In the genomic region with DNA sequence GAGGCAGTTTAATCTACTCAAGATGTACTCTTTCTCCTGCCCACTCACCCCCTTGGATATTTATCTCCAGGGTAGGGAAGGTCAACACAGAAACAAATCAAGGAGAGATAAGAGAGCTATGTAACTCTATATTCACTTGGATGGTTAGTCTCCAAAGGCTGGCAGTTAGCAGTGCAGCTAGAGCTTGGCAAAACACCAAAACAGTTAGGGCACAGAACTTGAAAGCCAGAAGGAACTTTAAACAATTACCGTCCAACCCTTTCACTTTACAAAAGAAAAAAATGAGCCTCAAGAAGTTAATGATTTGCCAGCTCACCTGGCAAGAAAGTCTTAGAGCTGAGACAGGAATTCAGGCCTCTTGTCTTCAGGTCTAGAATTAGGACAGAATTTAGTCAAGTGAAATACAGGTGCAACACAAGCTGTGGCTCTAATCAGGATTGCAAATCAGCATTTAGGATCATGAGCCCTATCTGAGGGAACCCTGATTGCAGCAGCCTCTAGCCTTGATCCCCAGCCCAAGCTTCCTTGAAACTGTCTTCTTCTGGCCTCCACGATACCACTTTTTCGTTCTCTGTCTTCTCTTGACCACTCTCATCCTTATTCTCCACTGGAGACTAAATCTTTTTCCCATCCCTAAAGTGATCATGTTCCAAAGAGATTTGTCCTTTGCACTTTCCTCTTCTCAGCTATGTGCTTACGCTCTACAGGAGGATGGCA, we compare ENCODE assay signal across 1 cellular context.
TF ChIP-seq lines count a peak whose summit lies in the region.

No MANE protein-coding gene starts in this region.

TF ChIP-seq in HepG2, 621 proteins besides CTCF, POLR2A, EP300 and RAD21 (continued from another document):
- TF ChIP-seq, protein P1, sequence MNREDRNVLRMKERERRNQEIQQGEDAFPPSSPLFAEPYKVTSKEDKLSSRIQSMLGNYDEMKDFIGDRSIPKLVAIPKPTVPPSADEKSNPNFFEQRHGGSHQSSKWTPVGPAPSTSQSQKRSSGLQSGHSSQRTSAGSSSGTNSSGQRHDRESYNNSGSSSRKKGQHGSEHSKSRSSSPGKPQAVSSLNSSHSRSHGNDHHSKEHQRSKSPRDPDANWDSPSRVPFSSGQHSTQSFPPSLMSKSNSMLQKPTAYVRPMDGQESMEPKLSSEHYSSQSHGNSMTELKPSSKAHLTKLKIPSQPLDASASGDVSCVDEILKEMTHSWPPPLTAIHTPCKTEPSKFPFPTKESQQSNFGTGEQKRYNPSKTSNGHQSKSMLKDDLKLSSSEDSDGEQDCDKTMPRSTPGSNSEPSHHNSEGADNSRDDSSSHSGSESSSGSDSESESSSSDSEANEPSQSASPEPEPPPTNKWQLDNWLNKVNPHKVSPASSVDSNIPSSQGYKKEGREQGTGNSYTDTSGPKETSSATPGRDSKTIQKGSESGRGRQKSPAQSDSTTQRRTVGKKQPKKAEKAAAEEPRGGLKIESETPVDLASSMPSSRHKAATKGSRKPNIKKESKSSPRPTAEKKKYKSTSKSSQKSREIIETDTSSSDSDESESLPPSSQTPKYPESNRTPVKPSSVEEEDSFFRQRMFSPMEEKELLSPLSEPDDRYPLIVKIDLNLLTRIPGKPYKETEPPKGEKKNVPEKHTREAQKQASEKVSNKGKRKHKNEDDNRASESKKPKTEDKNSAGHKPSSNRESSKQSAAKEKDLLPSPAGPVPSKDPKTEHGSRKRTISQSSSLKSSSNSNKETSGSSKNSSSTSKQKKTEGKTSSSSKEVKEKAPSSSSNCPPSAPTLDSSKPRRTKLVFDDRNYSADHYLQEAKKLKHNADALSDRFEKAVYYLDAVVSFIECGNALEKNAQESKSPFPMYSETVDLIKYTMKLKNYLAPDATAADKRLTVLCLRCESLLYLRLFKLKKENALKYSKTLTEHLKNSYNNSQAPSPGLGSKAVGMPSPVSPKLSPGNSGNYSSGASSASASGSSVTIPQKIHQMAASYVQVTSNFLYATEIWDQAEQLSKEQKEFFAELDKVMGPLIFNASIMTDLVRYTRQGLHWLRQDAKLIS (CRISPR knock-in tag; IDR thresholded peaks at IDR 0.05) = peak; percentile 83
- TF ChIP-seq HNF4A (CRISPR knock-in tag; IDR thresholded peaks at IDR 0.05) (peak; percentile 57; the same call in 1 of the 2 replicates), ZNF446 (CRISPR knock-in tag; IDR thresholded peaks at IDR 0.05) (no peak), ZNF230 (CRISPR knock-in tag; IDR thresholded peaks at IDR 0.05) (0 out of 2 replicates have a peak, but pooled peaks have one; percentile 31), NFKBIZ (CRISPR knock-in tag; IDR thresholded peaks at IDR 0.05) (no peak), PITX1 (CRISPR knock-in tag; IDR thresholded peaks at IDR 0.05) (peak; percentile 17; the same call in 1 of the 2 replicates), EHMT2 (IDR thresholded peaks at IDR 0.05; ENCODE audit: borderline replicate concordance, low read depth, low read length) (0 out of 2 replicates have a peak, but pooled peaks have one; percentile 9), SOX6 (IDR thresholded peaks at IDR 0.05) (no peak), SOX6 (CRISPR knock-in tag; IDR thresholded peaks at IDR 0.05) (peak; percentile 19; the same call in 1 of the 2 replicates), BCL6 (CRISPR knock-in tag; IDR thresholded peaks at IDR 0.05) (0 out of 2 replicates have a peak, but pooled peaks have one; percentile 8), SALL1 (CRISPR knock-in tag; IDR thresholded peaks at IDR 0.05) (0 out of 2 replicates have a peak, but pooled peaks have one; percentile 9), GATA4 (IDR thresholded peaks at IDR 0.05; ENCODE audit: borderline replicate concordance, low read depth) (peak; percentile 30; the same call in 1 of the 2 replicates), MXI1 (IDR thresholded peaks at IDR 0.05; ENCODE audit: borderline replicate concordance, low read depth, low read length) (no peak), GTF2F1 (IDR thresholded peaks at IDR 0.05; ENCODE audit: low read length) (no peak), CREM (IDR thresholded peaks at IDR 0.05) (0 out of 2 replicates have a peak, but pooled peaks have one; percentile 44), CREM (CRISPR knock-in tag; IDR thresholded peaks at IDR 0.05) (no peak), STAT5B (CRISPR knock-in tag; IDR thresholded peaks at IDR 0.05) (no peak), ERF (CRISPR knock-in tag; IDR thresholded peaks at IDR 0.05) (peak; percentile 26; the same call in 1 of the 2 replicates), ZNF12 (CRISPR knock-in tag; IDR thresholded peaks at IDR 0.05) (0 out of 2 replicates have a peak, but pooled peaks have one; percentile 10), MBNL3 (CRISPR knock-in tag; conservative IDR thresholded peaks at IDR 0.05) (no peak), NR2F6 (IDR thresholded peaks at IDR 0.05) (no peak), NR2F6 (CRISPR knock-in tag; IDR thresholded peaks at IDR 0.05) (peak; percentile 11; the same call in 1 of the 2 replicates), ZSCAN29 (CRISPR knock-in tag; conservative IDR thresholded peaks at IDR 0.05) (0 out of 2 replicates have a peak, but pooled peaks have one; percentile 68), ZNF337 (CRISPR knock-in tag; IDR thresholded peaks at IDR 0.05; ENCODE audit: borderline replicate concordance, low read depth) (0 out of 2 replicates have a peak, but pooled peaks have one; percentile 64), ZNF510 (CRISPR knock-in tag; IDR thresholded peaks at IDR 0.05; ENCODE audit: low read depth) (0 out of 2 replicates have a peak, but pooled peaks have one; percentile 49), MBD4 (IDR thresholded peaks at IDR 0.05; ENCODE audit: borderline replicate concordance, low read length) (0 out of 2 replicates have a peak, but pooled peaks have one; percentile 27), RFXANK (CRISPR knock-in tag; IDR thresholded peaks at IDR 0.05) (0 out of 2 replicates have a peak, but pooled peaks have one; percentile 17), HDAC1 (CRISPR knock-in tag; IDR thresholded peaks at IDR 0.05) (0 out of 2 replicates have a peak, but pooled peaks have one; percentile 24), SAFB2 (CRISPR knock-in tag; IDR thresholded peaks at IDR 0.05; ENCODE audit: borderline replicate concordance, low read depth) (no peak), HHEX (CRISPR knock-in tag; IDR thresholded peaks at IDR 0.05) (no peak), NFYC (CRISPR knock-in tag; IDR thresholded peaks at IDR 0.05) (no peak), FOXA1 (IDR thresholded peaks at IDR 0.05) (no peak), FOXA1 (CRISPR knock-in tag; IDR thresholded peaks at IDR 0.05) (peak; percentile 51; the same call in 1 of the 2 replicates)
- TF ChIP-seq, protein P2, sequence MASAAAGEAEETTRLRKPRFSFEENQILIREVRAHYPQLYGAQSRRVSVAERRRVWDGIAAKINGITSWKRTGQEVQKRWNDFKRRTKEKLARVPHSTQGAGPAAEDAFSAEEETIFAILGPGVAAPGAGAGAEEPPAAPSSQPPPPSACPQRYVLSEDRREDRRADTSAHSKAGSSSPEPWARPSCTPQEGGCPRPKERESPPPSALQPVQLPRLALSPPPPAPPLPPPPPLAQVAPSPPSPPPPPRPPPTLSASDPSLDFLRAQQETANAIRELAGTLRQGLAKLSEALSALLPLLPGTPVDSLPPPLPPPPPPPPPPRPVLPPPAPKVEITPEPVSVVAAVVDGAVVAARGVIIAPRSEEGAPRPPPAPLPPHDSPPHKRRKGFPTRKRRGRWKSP (CRISPR knock-in tag; IDR thresholded peaks at IDR 0.05) = peak; percentile 5; the same call in 1 of the 2 replicates
- TF ChIP-seq, protein P3, sequence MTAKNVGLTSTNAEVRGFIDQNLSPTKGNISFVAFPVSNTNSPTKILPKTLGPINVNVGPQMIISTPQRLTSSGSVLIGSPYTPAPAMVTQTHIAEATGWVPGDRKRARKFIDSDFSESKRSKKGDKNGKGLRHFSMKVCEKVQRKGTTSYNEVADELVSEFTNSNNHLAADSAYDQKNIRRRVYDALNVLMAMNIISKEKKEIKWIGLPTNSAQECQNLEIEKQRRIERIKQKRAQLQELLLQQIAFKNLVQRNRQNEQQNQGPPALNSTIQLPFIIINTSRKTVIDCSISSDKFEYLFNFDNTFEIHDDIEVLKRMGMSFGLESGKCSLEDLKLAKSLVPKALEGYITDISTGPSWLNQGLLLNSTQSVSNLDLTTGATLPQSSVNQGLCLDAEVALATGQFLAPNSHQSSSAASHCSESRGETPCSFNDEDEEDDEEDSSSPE (CRISPR knock-in tag; IDR thresholded peaks at IDR 0.05) = no peak
- TF ChIP-seq, protein P4, sequence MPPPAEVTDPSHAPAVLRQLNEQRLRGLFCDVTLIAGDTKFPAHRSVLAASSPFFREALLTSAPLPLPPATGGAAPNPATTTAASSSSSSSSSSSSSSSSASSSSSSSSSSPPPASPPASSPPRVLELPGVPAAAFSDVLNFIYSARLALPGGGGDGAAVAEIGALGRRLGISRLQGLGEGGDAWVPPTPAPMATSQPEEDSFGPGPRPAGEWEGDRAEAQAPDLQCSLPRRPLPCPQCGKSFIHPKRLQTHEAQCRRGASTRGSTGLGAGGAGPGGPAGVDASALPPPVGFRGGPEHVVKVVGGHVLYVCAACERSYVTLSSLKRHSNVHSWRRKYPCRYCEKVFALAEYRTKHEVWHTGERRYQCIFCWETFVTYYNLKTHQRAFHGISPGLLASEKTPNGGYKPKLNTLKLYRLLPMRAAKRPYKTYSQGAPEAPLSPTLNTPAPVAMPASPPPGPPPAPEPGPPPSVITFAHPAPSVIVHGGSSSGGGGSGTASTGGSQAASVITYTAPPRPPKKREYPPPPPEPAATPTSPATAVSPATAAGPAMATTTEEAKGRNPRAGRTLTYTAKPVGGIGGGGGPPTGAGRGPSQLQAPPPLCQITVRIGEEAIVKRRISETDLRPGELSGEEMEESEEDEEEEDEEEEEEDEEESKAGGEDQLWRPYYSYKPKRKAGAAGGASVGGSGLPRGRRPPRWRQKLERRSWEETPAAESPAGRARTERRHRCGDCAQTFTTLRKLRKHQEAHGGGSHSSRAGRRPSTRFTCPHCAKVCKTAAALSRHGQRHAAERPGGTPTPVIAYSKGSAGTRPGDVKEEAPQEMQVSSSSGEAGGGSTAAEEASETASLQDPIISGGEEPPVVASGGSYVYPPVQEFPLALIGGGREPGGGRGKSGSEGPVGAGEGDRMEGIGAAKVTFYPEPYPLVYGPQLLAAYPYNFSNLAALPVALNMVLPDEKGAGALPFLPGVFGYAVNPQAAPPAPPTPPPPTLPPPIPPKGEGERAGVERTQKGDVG (CRISPR knock-in tag; IDR thresholded peaks at IDR 0.05; ENCODE audit: borderline replicate concordance) = no peak
TF ChIP-seq in HepG2: peak in this region for 68.
